ENCODE assay signal across 1 cellular context in the genomic region with DNA sequence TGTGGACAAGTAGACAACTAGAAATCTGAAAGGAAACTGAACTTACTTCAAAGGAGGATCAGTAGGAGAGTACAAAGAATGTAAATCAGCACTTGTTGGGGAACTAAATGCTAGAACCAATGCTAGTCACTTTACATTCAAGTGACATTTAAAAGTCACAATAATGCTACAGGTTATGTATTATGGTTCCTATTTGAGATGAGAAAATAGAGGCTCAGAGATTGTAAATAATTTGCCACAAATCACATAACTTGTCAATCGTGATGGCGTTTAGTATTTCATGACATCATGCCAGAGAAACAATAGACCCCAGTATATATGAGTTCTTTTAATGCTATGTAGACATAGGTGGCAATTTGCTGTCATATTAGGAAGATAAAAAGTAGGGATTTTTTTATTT.
A peak's percentile ranks its signal among the peaks of the same experiment; 100 is the strongest.
TF ChIP-seq lines count a peak whose summit lies in the region.

No MANE protein-coding gene starts in this region.

TF ChIP-seq in HepG2, 621 proteins besides CTCF, POLR2A, EP300 and RAD21 (continued from another document):
- TF ChIP-seq, protein P1, sequence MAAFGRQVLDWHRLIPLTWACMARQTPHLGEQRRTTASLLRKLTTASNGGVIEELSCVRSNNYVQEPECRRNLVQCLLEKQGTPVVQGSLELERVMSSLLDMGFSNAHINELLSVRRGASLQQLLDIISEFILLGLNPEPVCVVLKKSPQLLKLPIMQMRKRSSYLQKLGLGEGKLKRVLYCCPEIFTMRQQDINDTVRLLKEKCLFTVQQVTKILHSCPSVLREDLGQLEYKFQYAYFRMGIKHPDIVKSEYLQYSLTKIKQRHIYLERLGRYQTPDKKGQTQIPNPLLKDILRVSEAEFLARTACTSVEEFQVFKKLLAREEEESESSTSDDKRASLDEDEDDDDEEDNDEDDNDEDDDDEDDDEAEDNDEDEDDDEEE (CRISPR knock-in tag; IDR thresholded peaks at IDR 0.05): no peak
- TF ChIP-seq SSRP1 (CRISPR knock-in tag; IDR thresholded peaks at IDR 0.05) (no peak), ATF7 (IDR thresholded peaks at IDR 0.05) (peak; percentile 26; the same call in 1 of the 2 replicates), ATF7 (CRISPR knock-in tag; IDR thresholded peaks at IDR 0.05) (no peak), ZNF17 (CRISPR knock-in tag; IDR thresholded peaks at IDR 0.05) (no peak), UBTF (CRISPR knock-in tag; IDR thresholded peaks at IDR 0.05) (no peak), FLYWCH1 (CRISPR knock-in tag; IDR thresholded peaks at IDR 0.05) (no peak), BCL3 (CRISPR knock-in tag; IDR thresholded peaks at IDR 0.05) (no peak), ZXDC (CRISPR knock-in tag; IDR thresholded peaks at IDR 0.05) (no peak)
